17 cellular contexts compared by ENCODE assay signal in the genomic region with DNA sequence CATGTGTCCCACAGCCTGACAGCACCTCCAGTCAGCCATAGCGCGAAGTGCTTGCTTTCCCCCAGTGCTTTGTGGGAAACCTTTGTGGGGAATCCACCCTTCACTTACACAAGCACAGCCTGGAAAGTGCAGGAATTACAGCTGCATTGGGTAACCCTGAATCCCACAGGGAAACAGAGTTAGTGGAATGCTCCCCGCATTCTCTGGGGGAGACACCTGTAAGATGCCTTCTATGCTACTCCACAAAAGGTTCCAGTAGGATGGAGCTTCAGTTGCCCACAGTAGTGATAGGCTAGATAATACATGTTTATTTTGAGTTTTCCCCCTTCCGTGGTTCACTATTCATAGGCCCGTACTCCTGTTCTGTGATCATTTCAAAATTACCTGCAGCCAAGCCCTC.
"Had no signal": no experiment of that assay in that cellular context is flagged by ENCODE, and none has a peak within 500 bp of the region (broad histone marks: within the 10 kb centered on the region; RNA-seq: fewer than 3 reads in every experiment).

No MANE protein-coding gene starts in this region.

- H3K4me1 ChIP-seq: esophagus squamous epithelium, parathyroid adenoma had no signal

- ATAC-seq: left colon had no signal

- H3K9me3 Mint-ChIP-seq: activated CD4-positive, alpha-beta memory T cell treated with anti-CD3 and anti-CD28 coated beads, Interleukin-2, amount 10 ng/mL, durations not matched to agents 7 days and 5 days; activated T-helper 1 cell treated with anti-CD3 and anti-CD28 coated beads, Interleukin-12 subunit alpha, Interleukin-12 subunit beta, Interleukin-2, Interleukin-4 antibody, amounts not matched to agents 30 ng/mL and 10 ng/mL and 1 ng/mL, durations not matched to agents 14 hours and 24 hours and 36 hours; nephron; T-helper 1 cell treated with Interleukin-12 subunit alpha and Interleukin-12 subunit beta and Interleukin-4 antibody, amounts not matched to agents 30 μg/mL and 1 μg/mL, for 36 hours had no signal

- H3K9ac ChIP-seq: parathyroid adenoma had no signal

- H3K36me3 ChIP-seq: tibial nerve had no signal

- H3K4me3 ChIP-seq: dorsolateral prefrontal cortex, esophagus squamous epithelium, lung, SK-N-MC, tibial nerve had no signal

- H3K9me3 ChIP-seq: esophagus squamous epithelium, tibial nerve had no signal

- DNase-seq: activated CD4-positive, alpha-beta memory T cell treated with anti-CD3 and anti-CD28 coated beads, Interleukin-2, amount 10 ng/mL, durations not matched to agents 7 days and 5 days; activated CD8-positive, alpha-beta memory T cell treated with anti-CD3 and anti-CD28 coated beads, Interleukin-2, amount 50 U/mL, for 48 hours; activated naive CD4-positive, alpha-beta T cell; anterior cingulate cortex; dorsolateral prefrontal cortex; esophagus squamous epithelium; foreskin fibroblast; glutamatergic neuron; left colon; stimulated activated CD4-positive, alpha-beta T cell treated with anti-CD3 and anti-CD28 coated beads, Interleukin-4, amount 100 ng/mL, for 4 hours had no signal

- H3K27me3 ChIP-seq: dorsolateral prefrontal cortex, esophagus squamous epithelium, tibial nerve had no signal

- H3K79me2 ChIP-seq: parathyroid adenoma had no signal

- H3K27ac Mint-ChIP-seq: activated CD4-positive, alpha-beta memory T cell treated with anti-CD3 and anti-CD28 coated beads, Interleukin-2, amount 10 ng/mL, durations not matched to agents 7 days and 5 days; T-helper 1 cell treated with Interleukin-12 subunit alpha and Interleukin-12 subunit beta and Interleukin-4 antibody, amounts not matched to agents 30 μg/mL and 1 μg/mL, for 36 hours had no signal

- H3K4me3 Mint-ChIP-seq: activated CD4-positive, alpha-beta memory T cell treated with anti-CD3 and anti-CD28 coated beads, Interleukin-2, amount 10 ng/mL, durations not matched to agents 7 days and 5 days; activated T-helper 1 cell treated with anti-CD3 and anti-CD28 coated beads, Interleukin-12 subunit alpha, Interleukin-12 subunit beta, Interleukin-2, Interleukin-4 antibody, amounts not matched to agents 30 ng/mL and 10 ng/mL and 1 ng/mL, durations not matched to agents 14 hours and 24 hours and 36 hours; nephron; T-helper 1 cell treated with Interleukin-12 subunit alpha and Interleukin-12 subunit beta and Interleukin-4 antibody, amounts not matched to agents 30 μg/mL and 1 μg/mL, for 36 hours had no signal

- H2AFZ ChIP-seq: parathyroid adenoma had no signal

- H3K27me3 Mint-ChIP-seq: activated CD4-positive, alpha-beta memory T cell treated with anti-CD3 and anti-CD28 coated beads, Interleukin-2, amount 10 ng/mL, durations not matched to agents 7 days and 5 days had no signal

- H3K27ac ChIP-seq: dorsolateral prefrontal cortex, esophagus squamous epithelium, parathyroid adenoma, SK-N-MC, tibial nerve had no signal
